ENCODE assay signal across 8 cellular contexts in the genomic region with DNA sequence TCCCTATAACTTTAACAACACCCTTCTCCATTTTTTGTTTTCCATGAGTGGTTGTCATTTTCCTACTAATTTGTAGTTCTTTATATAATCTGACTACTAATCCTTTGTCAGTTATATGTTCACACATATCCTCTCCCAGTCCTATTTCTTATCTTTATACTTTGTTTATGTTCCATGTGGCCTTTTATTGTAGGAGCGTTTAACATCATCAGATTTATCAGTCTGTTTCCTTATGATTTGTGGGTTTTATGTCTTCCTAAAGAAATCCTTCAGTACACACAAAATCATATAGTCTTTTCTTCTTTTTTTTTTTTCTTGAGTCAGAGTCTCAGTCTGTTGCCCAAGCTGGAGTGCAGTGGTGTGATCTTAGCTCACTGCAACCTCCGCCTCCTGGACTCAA.
"Had no signal": no experiment of that assay in that cellular context is flagged by ENCODE, and none has a peak within 500 bp of the region (broad histone marks: within the 10 kb centered on the region; RNA-seq: fewer than 3 reads in every experiment).

No MANE protein-coding gene starts in this region.

- H3K4me3 ChIP-seq: GM23248, HAP-1, K562 had no signal

- ATAC-seq: HCT116, K562 had no signal

- H3K9me3 ChIP-seq: HAP-1 had no signal

- H3K36me3 ChIP-seq: HAP-1 had no signal

- DNase-seq: GM23248, GOT3, H7, IMR-90, KG1 had no signal
